In the genomic region with DNA sequence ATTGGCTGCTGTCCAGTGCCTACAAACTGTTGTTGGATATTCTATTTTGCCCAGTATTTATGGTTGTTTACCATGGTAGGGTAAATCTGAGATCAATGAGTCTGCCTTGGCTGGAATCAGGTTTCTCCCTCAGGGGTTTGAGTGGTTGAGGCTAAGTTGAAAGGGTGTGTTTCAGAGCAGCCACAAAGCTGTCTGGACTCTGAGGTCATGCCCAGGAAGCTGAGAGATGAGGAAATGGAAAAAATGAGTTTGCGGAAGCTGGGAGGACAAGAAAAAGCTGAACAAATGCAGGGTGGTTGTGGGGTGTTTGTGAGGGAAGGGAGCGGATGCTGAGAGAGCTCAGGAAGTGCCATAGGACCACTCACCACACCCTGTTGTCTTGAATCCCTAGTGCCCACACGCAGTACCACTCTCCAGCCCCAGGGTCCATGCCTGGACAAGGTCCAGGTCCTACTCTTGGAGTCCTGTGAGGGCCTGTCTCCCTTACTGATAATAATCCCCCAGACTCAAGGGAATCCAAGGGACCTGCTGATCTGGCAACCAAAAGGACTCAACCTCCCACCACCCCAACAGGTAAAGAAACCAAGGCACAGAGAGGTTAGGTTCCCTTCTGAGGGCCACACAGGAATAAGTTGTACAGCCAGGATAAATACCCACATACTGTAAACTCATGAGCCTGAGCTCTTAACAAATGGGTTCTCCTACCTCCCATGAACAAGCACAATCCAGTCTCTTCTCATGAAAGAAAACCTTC, we compare ENCODE assay signal across 8 cellular contexts.
DNase-seq lines count a peak whose midpoint lies in the region; ATAC-seq and TF ChIP-seq lines count a peak whose summit lies in the region.

No MANE protein-coding gene starts in this region.

- H3K4me1 Mint-ChIP-seq in endothelial cell (ENCODE audit: unreplicated experiment): peaks cover 4% of the 10 kb centered on the region

- peaks cover 2% of the 10 kb centered on the region for H3K27me3 Mint-ChIP-seq in endothelial cell (ENCODE audit: unreplicated experiment)

- H3K36me3 Mint-ChIP-seq in endothelial cell (ENCODE audit: low read depth, unreplicated experiment): no peaks in the 10 kb centered on the region

- ATAC-seq in GM18511 (IDR thresholded peaks at IDR 0.05; ENCODE audit: unreplicated experiment) (peak; percentile 55), HG03565 (IDR thresholded peaks at IDR 0.05; ENCODE audit: unreplicated experiment) (peak; percentile 55), GM19023 (IDR thresholded peaks at IDR 0.05; ENCODE audit: unreplicated experiment) (no peak), HG03439 (IDR thresholded peaks at IDR 0.05; ENCODE audit: unreplicated experiment) (no peak)

- DNase-seq in AG09319 (ENCODE audit: extremely low read depth, low read depth): peak; percentile 82
- DNase-seq in SKM-1 (lab: John Stamatoyannopoulos, UW; ENCODE audit: unreplicated experiment): peak; percentile 94
- no peak for DNase-seq in endothelial cell (ENCODE audit: low spot score)
- DNase-seq in myocyte (ENCODE audit: low read depth): peak; percentile 97

- H3K9me3 Mint-ChIP-seq in endothelial cell (ENCODE audit: unreplicated experiment): no peaks in the 10 kb centered on the region

- peak overlapping the region; percentile 50 for H3K27ac Mint-ChIP-seq in endothelial cell (ENCODE audit: unreplicated experiment)

- H3K4me3 Mint-ChIP-seq in endothelial cell (ENCODE audit: unreplicated experiment): no peak overlapping the region

- TF ChIP-seq CTCF in AG09319 (IDR thresholded peaks at IDR 0.05; ENCODE audit: low read depth, low read length): no peak
- TF ChIP-seq CTCF in endothelial cell (IDR thresholded peaks at IDR 0.05; ENCODE audit: unreplicated experiment): no peak

Comparison
In these comparisons a context has a peak if more than half of its experiments do, and no peak if none do; other contexts are left out.
1. ATAC-seq: peak in GM18511 (single experiment) and HG03565 (single experiment); none in GM19023 (single experiment) and HG03439 (single experiment).